8 cellular contexts compared by ENCODE assay signal in the genomic region with DNA sequence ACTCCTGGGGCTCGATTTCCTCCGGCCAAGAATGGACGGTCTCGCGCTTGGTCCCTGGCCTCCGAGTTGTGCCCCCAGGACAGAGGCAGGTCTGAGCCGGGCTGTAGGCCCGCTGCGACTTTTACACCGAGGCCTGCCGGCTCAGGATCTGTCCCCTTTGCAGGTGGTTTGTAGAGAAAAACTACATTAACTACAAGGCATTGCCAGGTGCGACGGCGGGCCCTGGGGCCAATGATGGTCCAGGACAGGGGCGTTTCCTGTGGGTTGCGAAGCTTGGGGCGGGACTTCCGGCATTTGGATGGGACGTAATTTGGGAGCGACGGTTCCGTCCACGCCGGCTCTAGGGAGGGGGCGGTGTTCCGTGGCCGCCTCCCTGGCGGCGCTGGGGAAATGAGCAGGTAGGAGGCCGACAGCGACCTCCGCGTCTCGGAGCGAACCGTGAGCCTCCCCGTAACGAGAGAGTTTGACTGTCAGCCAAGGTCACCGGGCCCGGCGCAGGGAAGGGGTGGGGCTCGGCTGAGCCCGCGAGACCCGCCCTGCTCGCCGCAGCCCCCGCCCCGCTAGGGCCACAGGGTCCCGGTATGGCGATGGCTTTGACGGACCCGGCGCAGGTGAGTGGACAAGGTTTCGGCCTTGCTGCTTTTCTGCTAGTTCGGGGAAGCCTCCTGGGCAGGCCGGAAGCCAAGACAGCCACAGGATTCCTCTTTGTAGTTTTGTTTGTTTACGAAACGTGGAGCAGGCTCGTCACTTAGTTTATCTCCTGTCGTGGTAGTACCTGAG.
DNase-seq lines count a peak whose midpoint lies in the region; ATAC-seq and TF ChIP-seq lines count a peak whose summit lies in the region.

Gene ZNF805, plus strand, starts transcription at position 322 of the 780 bp plus-strand sequence. Its CDS starts 260 bp downstream, at position 582.

- peak; percentile 96 for DNase-seq in NCI-H69 (lab: John Stamatoyannopoulos, UW)
- peak; percentile 97 for DNase-seq in activated CD4-positive, alpha-beta T cell treated with anti-CD3 and anti-CD28 coated beads, Interleukin-2, amount 50 U/mL, for 1 hour
- DNase-seq in dedifferentiated amniotic fluid mesenchymal stem cell (ENCODE audit: extremely low spot score) = peak; percentile 86
- peak; percentile 99 for DNase-seq in left kidney (ENCODE audit: low read depth, low spot score)
- peak; percentile 94 for DNase-seq in stimulated activated CD4-positive, alpha-beta T cell treated with anti-CD3 and anti-CD28 coated beads, Interleukin-1b, Interleukin-23, amount 100 ng/mL, for 48 hours

- TF ChIP-seq CTCF in C4-2B (conservative IDR thresholded peaks at IDR 0.05) = no peak

- peak; percentile 94 for ATAC-seq in GM19351 (IDR thresholded peaks at IDR 0.05; ENCODE audit: unreplicated experiment)
- peak; percentile 87 for ATAC-seq in HG03520 (IDR thresholded peaks at IDR 0.05; ENCODE audit: unreplicated experiment)

- peak within 1 kb of the TSS; percentile 83 for H3K27ac ChIP-seq in C4-2B

Comparison
In these comparisons a context has a peak if more than half of its experiments do, and no peak if none do; other contexts are left out.
1. Peak in every context shown above with its lines: DNase-seq, ATAC-seq and H3K27ac ChIP-seq.